31 cellular contexts compared by ENCODE assay signal in the genomic region with DNA sequence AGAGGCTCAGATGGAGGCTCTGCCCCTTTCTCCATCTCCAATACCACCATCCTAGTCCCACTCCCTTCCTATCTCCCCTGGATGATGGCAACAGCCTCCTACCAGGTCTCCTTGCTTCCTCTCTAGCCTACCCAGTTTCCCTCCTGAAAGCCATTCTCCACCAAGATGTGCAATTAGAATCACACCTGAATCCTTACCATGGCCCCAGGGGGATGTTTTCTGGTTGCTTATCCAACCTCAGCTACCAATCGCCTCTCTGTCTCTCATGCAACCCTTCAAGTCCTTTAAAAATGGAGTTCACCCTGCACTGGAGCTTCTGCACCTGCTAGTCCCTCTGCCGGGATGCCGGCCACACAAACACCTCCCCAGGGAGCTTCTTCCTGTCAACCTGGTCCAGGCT. TPM values are rescaled to one million over a fixed set of nuclear protein-coding genes. Genes with fewer than 3 reads are reported as not detected.
DNase-seq lines count a peak whose midpoint lies in the region; ATAC-seq, FAIRE-seq and TF ChIP-seq lines count a peak whose summit lies in the region.
"Had no signal": no experiment of that assay in that cellular context is flagged by ENCODE, and none has a peak within 500 bp of the region (broad histone marks: within the 10 kb centered on the region; RNA-seq: fewer than 3 reads in every experiment).

No MANE protein-coding gene starts in this region.

- H3K4me1 ChIP-seq in K562 (replicated peaks in 1 of 2; ENCODE audit: control insufficient read depth in 2 of 2, insufficient read depth in 2 of 2, low read length in 2 of 2) (peaks cover 13 to 23% of the 10 kb centered on the region in 2 experiments), upper lobe of right lung (peaks cover 14% of the 10 kb centered on the region), gastroesophageal sphincter (peaks cover 2 to 69% (median 14%) of the 10 kb centered on the region in 3 donors), GM23248 (ENCODE audit: insufficient read depth) (peaks cover 3% of the 10 kb centered on the region; the same call in 1 of the 2 replicates)
- H3K4me1 ChIP-seq: uterus had no signal

- no peaks in the 10 kb centered on the region for H3K9me1 ChIP-seq in K562 (ENCODE audit: control insufficient read depth, insufficient read depth, low read length)

- H3K9me3 ChIP-seq in K562 (replicated peaks; ENCODE audit: control insufficient read depth, insufficient read depth, low read depth, low read length) (no peaks in the 10 kb centered on the region), upper lobe of right lung (no peaks in the 10 kb centered on the region), gastroesophageal sphincter (no peaks in the 10 kb centered on the region), GM23248 (ENCODE audit: low read depth) (no peaks in the 10 kb centered on the region)
- H3K9me3 ChIP-seq: esophagus muscularis mucosa, neutrophil, prostate gland, sigmoid colon, uterus had no signal

- no peak overlapping the region for H3K27ac Mint-ChIP-seq in natural killer cell
- H3K27ac Mint-ChIP-seq in natural killer cell treated with Interleukin-12 subunit alpha and Interleukin-12 subunit beta and Interleukin-15 and Interleukin-18, amount 100 ng/mL, for 72 hours, result no peak overlapping the region
- no peak overlapping the region for H3K27ac Mint-ChIP-seq in type B pancreatic cell
- H3K27ac Mint-ChIP-seq: activated naive CD8-positive, alpha-beta T cell; activated T-helper 2 cell treated with anti-CD3 and anti-CD28 coated beads, Interferon-gamma antibody, Interleukin-2, Interleukin-4, amounts not matched to agents 10 μg/mL and 5 μg/mL and 100 μg/mL, durations not matched to agents 14 hours and 24 hours and 36 hours; stimulated activated naive B cell treated with anti-CD40 and anti-IgM and Interleukin-4, amounts not matched to agents 10 μg/mL and 1 μg/mL and 100 μg/mL, for 72 hours had no signal

- no peak for TF ChIP-seq CTCF in natural killer cell (IDR thresholded peaks at IDR 0.05)
- TF ChIP-seq CTCF in K562 (IDR thresholded peaks at IDR 0.05 in 2 of 3, conservative IDR thresholded peaks at IDR 0.05 in 1 of 3; ENCODE audit: insufficient read depth in 2 of 3, low read depth in 1 of 3, low read length in 3 of 3), result no peak
- no peak for TF ChIP-seq CTCF in type B pancreatic cell (conservative IDR thresholded peaks at IDR 0.05)
- TF ChIP-seq CTCF in upper lobe of right lung (IDR thresholded peaks at IDR 0.05), result no peak
- TF ChIP-seq CTCF in gastroesophageal sphincter (IDR thresholded peaks at IDR 0.05), result no peak

- DNase-seq in natural killer cell (no peak), NCI-H2107 (lab: John Stamatoyannopoulos, UW) (peak; percentile 40), K562 (ENCODE audit: extremely low read depth in 1 of 4, low spot score in 3 of 4) (no peak), type B pancreatic cell (ENCODE audit: extremely low spot score, unreplicated experiment) (no peak), upper lobe of right lung (no peak), GM23248 (no peak)
- DNase-seq in natural killer cell treated with Interleukin-12 subunit alpha and Interleukin-12 subunit beta and Interleukin-15 and Interleukin-18, amount 100 ng/mL, for 72 hours (ENCODE audit: low spot score), result no peak
- DNase-seq: activated CD4-positive, alpha-beta T cell treated with anti-CD3 and anti-CD28 coated beads, Interleukin-2, amount 50 U/mL, for 4 hours; aorta; Calu3; central memory CD4-positive, alpha-beta T cell; EL; foreskin keratinocyte; left colon; NCI-H2081 treated with DMSO at 0.1 percent for 48 hours; NCI-H526 treated with DMSO at 0.1 percent for 48 hours; sigmoid colon; stimulated activated naive B cell treated with anti-CD40 and anti-IgM and Interleukin-4, amounts not matched to agents 10 μg/mL and 1 μg/mL and 100 μg/mL, for 72 hours; uterus had no signal

- H3K9ac ChIP-seq in K562 (ENCODE audit: insufficient read depth in 1 of 2, low read depth in 2 of 2, low read length in 2 of 2) (no peak overlapping the region), GM23248 (no peak overlapping the region)

- H3K4me1 Mint-ChIP-seq in natural killer cell (peaks cover 28 to 30% of the 10 kb centered on the region in 2 donors), type B pancreatic cell (ENCODE audit: unreplicated experiment) (peaks cover 7% of the 10 kb centered on the region)
- peaks cover 26 to 32% of the 10 kb centered on the region in 2 donors for H3K4me1 Mint-ChIP-seq in natural killer cell treated with Interleukin-12 subunit alpha and Interleukin-12 subunit beta and Interleukin-15 and Interleukin-18, amount 100 ng/mL, for 72 hours (ENCODE audit: low read depth in 2 of 2)

- WGBS in K562 (ENCODE audit: insufficient coverage, low coverage, missing lambda C conversion rate), result 53% methylated on average over 3 of the region's 3 CpGs
- 86 to 92% methylated on average over 3 of the region's 3 CpGs for WGBS in gastroesophageal sphincter (ENCODE audit: low coverage in 1 of 2), 2 donors
- WGBS in GM23248 (ENCODE audit: low coverage in 1 of 2, low lambda C conversion rate in 2 of 2, missing lambda C conversion rate in 2 of 2), 2 experiments, result 87 to 93% methylated on average over 3 of the region's 3 CpGs

- no peak overlapping the region for H3K4me3 ChIP-seq in K562
- H3K4me3 ChIP-seq in upper lobe of right lung, result no peak overlapping the region
- H3K4me3 ChIP-seq in gastroesophageal sphincter, result no peak overlapping the region
- H3K4me3 ChIP-seq in GM23248, result no peak overlapping the region
- H3K4me3 ChIP-seq: esophagus muscularis mucosa, prostate gland, sigmoid colon, uterus had no signal

- TF ChIP-seq EP300 in K562 (IDR thresholded peaks at IDR 0.05; ENCODE audit: low read length) (no peak), gastroesophageal sphincter (IDR thresholded peaks at IDR 0.05) (no peak)

- H2AFZ ChIP-seq in K562 (ENCODE audit: low read depth, low read length), result no peak overlapping the region
- H2AFZ ChIP-seq in GM23248, result no peak overlapping the region

- H3K4me2 ChIP-seq in K562 (ENCODE audit: insufficient read depth, low read length) (no peak overlapping the region; the same call in 1 of the 2 replicates), GM23248 (ENCODE audit: unreplicated experiment) (no peak overlapping the region)

- TF ChIP-seq RAD21 in K562 (CRISPR knock-in tag; conservative IDR thresholded peaks at IDR 0.05 in 1 of 2, IDR thresholded peaks at IDR 0.05 in 1 of 2), result no peak

- no peaks in the 10 kb centered on the region for H3K9me2 ChIP-seq in GM23248 (ENCODE audit: insufficient read depth)

- no peaks in the 10 kb centered on the region for H3F3A ChIP-seq in GM23248 (ENCODE audit: insufficient read depth)

- no peaks in the 10 kb centered on the region; the same call in 2 of the 3 replicates for H3K79me2 ChIP-seq in K562 (ENCODE audit: control insufficient read depth, insufficient read depth, low read length)
- peaks cover 8% of the 10 kb centered on the region; the same call in 1 of the 2 replicates for H3K79me2 ChIP-seq in GM23248 (ENCODE audit: insufficient read depth)

- intact Hi-C loops in natural killer cell (cut with micrococcal nuclease) (no loop called here), K562 (cut with micrococcal nuclease) (no loop called here), upper lobe of right lung (cut with DNase I) (no loop called here)

- TF ChIP-seq POLR2A in K562 (conservative IDR thresholded peaks at IDR 0.05), result no peak
- no peak for TF ChIP-seq POLR2A in gastroesophageal sphincter (IDR thresholded peaks at IDR 0.05)

- POLR2A ChIA-PET in K562 (lab: Yijun Ruan, JAX), result interaction anchor here (0.6 to 1.4 kb wide), 7 partner anchors 9 to 716 kb away, joined by 3 to 6 read pairs (median 3); no protein-coding TSS in a partner anchor

- H4K20me1 ChIP-seq in K562 (replicated peaks; ENCODE audit: control insufficient read depth, insufficient read depth, low read length) (no peaks in the 10 kb centered on the region; the same call in 1 of the 2 replicates), GM23248 (ENCODE audit: insufficient read depth) (no peaks in the 10 kb centered on the region)

- peaks cover 0 to 2% of the 10 kb centered on the region in 2 donors for H3K27me3 Mint-ChIP-seq in natural killer cell (ENCODE audit: low read depth in 2 of 2)
- no peaks in the 10 kb centered on the region for H3K27me3 Mint-ChIP-seq in natural killer cell treated with Interleukin-12 subunit alpha and Interleukin-12 subunit beta and Interleukin-15 and Interleukin-18, amount 100 ng/mL, for 72 hours
- H3K27me3 Mint-ChIP-seq in type B pancreatic cell, result peaks cover 31% of the 10 kb centered on the region
- H3K27me3 Mint-ChIP-seq: activated naive CD8-positive, alpha-beta T cell had no signal

- no peaks in the 10 kb centered on the region; a peak in 1 of 5 replicates for H3K27me3 ChIP-seq in K562 (ENCODE audit: control insufficient read depth in 2 of 2, insufficient read depth in 2 of 2, low read length in 2 of 2)
- no peaks in the 10 kb centered on the region for H3K27me3 ChIP-seq in upper lobe of right lung
- H3K27me3 ChIP-seq in gastroesophageal sphincter, result no peaks in the 10 kb centered on the region
- H3K27me3 ChIP-seq in GM23248 (replicated peaks; ENCODE audit: insufficient read depth), result no peaks in the 10 kb centered on the region
- H3K27me3 ChIP-seq: esophagus muscularis mucosa, foreskin keratinocyte, sigmoid colon, uterus had no signal

- no peaks in the 10 kb centered on the region for H3K9me3 Mint-ChIP-seq in natural killer cell
- no peaks in the 10 kb centered on the region for H3K9me3 Mint-ChIP-seq in natural killer cell treated with Interleukin-12 subunit alpha and Interleukin-12 subunit beta and Interleukin-15 and Interleukin-18, amount 100 ng/mL, for 72 hours
- no peaks in the 10 kb centered on the region for H3K9me3 Mint-ChIP-seq in type B pancreatic cell
- H3K9me3 Mint-ChIP-seq: activated T-helper 2 cell treated with anti-CD3 and anti-CD28 coated beads, Interferon-gamma antibody, Interleukin-2, Interleukin-4, amounts not matched to agents 10 μg/mL and 5 μg/mL and 100 μg/mL, durations not matched to agents 14 hours and 24 hours and 36 hours; stimulated activated naive B cell treated with anti-CD40 and anti-IgM and Interleukin-4, amounts not matched to agents 10 μg/mL and 1 μg/mL and 100 μg/mL, for 72 hours had no signal

- H3K36me3 Mint-ChIP-seq in natural killer cell, result no peaks in the 10 kb centered on the region
- H3K36me3 Mint-ChIP-seq in natural killer cell treated with Interleukin-12 subunit alpha and Interleukin-12 subunit beta and Interleukin-15 and Interleukin-18, amount 100 ng/mL, for 72 hours, result no peaks in the 10 kb centered on the region
- no peaks in the 10 kb centered on the region for H3K36me3 Mint-ChIP-seq in type B pancreatic cell
- H3K36me3 Mint-ChIP-seq: activated naive CD8-positive, alpha-beta T cell had no signal

- no peak for FAIRE-seq in K562 (lab: Jason Lieb, UNC)
- FAIRE-seq: GM12891, TTC549 had no signal

- H3K36me3 ChIP-seq in K562 (ENCODE audit: control insufficient read depth, insufficient read depth, low read length), result no peaks in the 10 kb centered on the region
- no peaks in the 10 kb centered on the region for H3K36me3 ChIP-seq in upper lobe of right lung
- no peaks in the 10 kb centered on the region for H3K36me3 ChIP-seq in gastroesophageal sphincter
- H3K36me3 ChIP-seq in GM23248 (ENCODE audit: low read depth), result no peaks in the 10 kb centered on the region
- H3K36me3 ChIP-seq: esophagus muscularis mucosa, neutrophil, prostate gland, sigmoid colon, uterus had no signal

- CTCF ChIA-PET in K562 (lab: Yijun Ruan, JAX; ENCODE audit: low intra/inter-chr PET ratio), result no interaction called here

- ATAC-seq in natural killer cell (no peak), K562 (no peak), upper lobe of right lung (no peak), gastroesophageal sphincter (no peak)
- no peak for ATAC-seq in natural killer cell treated with Interleukin-12 subunit alpha and Interleukin-12 subunit beta and Interleukin-15 and Interleukin-18, amount 100 ng/mL, for 72 hours
- ATAC-seq: foreskin keratinocyte; left colon; stimulated activated naive B cell treated with anti-CD40 and anti-IgM and Interleukin-4, amounts not matched to agents 10 μg/mL and 1 μg/mL and 100 μg/mL, for 72 hours had no signal

- in situ Hi-C loops in K562 (cut with MboI), result no loop called here
- in situ Hi-C loops in GM23248 (cut with MboI), result no loop called here

- peak overlapping the region; percentile 25 for H3K4me3 Mint-ChIP-seq in natural killer cell
- no peak overlapping the region for H3K4me3 Mint-ChIP-seq in natural killer cell treated with Interleukin-12 subunit alpha and Interleukin-12 subunit beta and Interleukin-15 and Interleukin-18, amount 100 ng/mL, for 72 hours
- peak overlapping the region; percentile 13 for H3K4me3 Mint-ChIP-seq in type B pancreatic cell
- H3K4me3 Mint-ChIP-seq: activated naive CD8-positive, alpha-beta T cell; stimulated activated naive B cell treated with anti-CD40 and anti-IgM and Interleukin-4, amounts not matched to agents 10 μg/mL and 1 μg/mL and 100 μg/mL, for 72 hours had no signal

- H3K27ac ChIP-seq in K562 (ENCODE audit: extremely low read depth, low read depth, low read length) (no peak overlapping the region), upper lobe of right lung (no peak overlapping the region), gastroesophageal sphincter (no peak overlapping the region), GM23248 (no peak overlapping the region)
- H3K27ac ChIP-seq: C4-2B, foreskin keratinocyte, neutrophil, prostate gland, RWPE1, sigmoid colon, uterus had no signal

- no TSS peak for BruUV-seq in K562 (replicated peaks; lab: Mats Ljungman, UMichigan)

RNA-seq across cellular contexts. Expression of gene RCAN1, which starts 2.9 kb away (rescaled TPM):
- 1 to 10 TPM; 6.7 to 8.9 (median 8.2) TPM for total RNA-seq in natural killer cell
- 10 to 100 TPM; 10.1 to 11.5 TPM for total RNA-seq in natural killer cell treated with Interleukin-12 subunit alpha and Interleukin-12 subunit beta and Interleukin-15 and Interleukin-18, amount 100 ng/mL, for 72 hours
- total RNA-seq in K562 (2011; cell fraction: chromatin; rRNA removed; ENCODE audit: low replicate concordance), result 6.1 and 7.8 TPM in 2 replicates
- total RNA-seq in K562 (2011; cell fraction: nucleolus; rRNA removed), result 3.8 and 4.2 TPM in 2 replicates
- total RNA-seq in K562 (2011; cell fraction: nucleoplasm; rRNA removed), result 6.6 and 7.6 TPM in 2 replicates
- 11.9 TPM in 2 replicates for total RNA-seq in K562 (2014; rRNA removed)
- 16.5 and 16.9 TPM in 2 replicates for total RNA-seq in K562 (2014; rRNA removed; fragmentation: Illumina TruSeq; extraction: Trizol)
- 12.3 and 14.7 TPM in 2 replicates for total RNA-seq in K562 (2015; rRNA removed; fragmentation: Illumina TruSeq; extraction: Trizol)
- 14.0 and 15.5 TPM in 2 replicates for total RNA-seq in K562 (2021)
- 5.3 and 9.9 TPM in 2 replicates for polyA plus RNA-seq in K562 (2011; rRNA removed)
- 2.7 and 3.8 TPM in 2 replicates for polyA plus RNA-seq in K562 (2011; cell fraction: cytosol; rRNA removed)
- 2.2 and 2.9 TPM in 2 replicates for polyA plus RNA-seq in K562 (2011; cell fraction: nucleus; rRNA removed)
- 14.3 and 25.6 TPM in 2 replicates for polyA plus RNA-seq in K562 (2012)
- polyA plus RNA-seq in K562 (2014; fragmentation: Illumina TruSeq; extraction: Trizol), result 13.4 and 14.9 TPM in 2 replicates
- 1 to 10 TPM; 4.4 to 6.1 TPM for polyA plus RNA-seq in K562 (2014; fragmentation: Nextera tagmentation; extraction: Ambion mirVana)
- 12.3 and 15.0 TPM in 2 replicates for polyA plus RNA-seq in K562 (2014; rRNA removed)
- polyA minus RNA-seq in K562 (2011; rRNA and poly(A)+ RNA removed), result 8.1 and 11.2 TPM in 2 replicates
- polyA minus RNA-seq in K562 (2011; cell fraction: cytosol; rRNA and poly(A)+ RNA removed), result 3.4 and 5.2 TPM in 2 replicates
- polyA minus RNA-seq in K562 (2011; cell fraction: nucleus; rRNA and poly(A)+ RNA removed), result 2.7 and 3.3 TPM in 2 replicates
- 13.4 and 16.5 TPM in 2 replicates for total RNA-seq in type B pancreatic cell (ENCODE audit: low replicate concordance)
- 26.9 TPM for total RNA-seq in upper lobe of right lung
- total RNA-seq in gastroesophageal sphincter, result 10 to 100 TPM; 32.1 to 58.6 (median 42.2) TPM
- total RNA-seq in GM23248 (2014; rRNA removed; shearing (Covaris generic)), result 65.9 and 74.1 TPM in 2 replicates
- 76.3 and 77.3 TPM in 2 replicates for polyA plus RNA-seq in GM23248 (2016; fragmentation: Nextera tagmentation; extraction: Ambion mirVana)

RNA-seq across cellular contexts. Expression of gene CLIC6, which starts 56.7 kb away (rescaled TPM):
- total RNA-seq in natural killer cell (not detected), K562 (2014; rRNA removed) (not detected in 2 replicates), K562 (2014; rRNA removed; fragmentation: Illumina TruSeq; extraction: Trizol) (not detected in 2 replicates), K562 (2015; rRNA removed; fragmentation: Illumina TruSeq; extraction: Trizol) (not detected in 2 replicates), K562 (2021) (not detected in 2 replicates), type B pancreatic cell (ENCODE audit: low replicate concordance) (6.2 and 17.6 TPM in 2 replicates), upper lobe of right lung (12.3 TPM), gastroesophageal sphincter (1 to 10 TPM in 1 of 4 donors, under 1 TPM in 3; 0.54 to 4.6 (median 0.66) TPM)
- under 1 TPM; 0.45 to 0.50 TPM for total RNA-seq in natural killer cell treated with Interleukin-12 subunit alpha and Interleukin-12 subunit beta and Interleukin-15 and Interleukin-18, amount 100 ng/mL, for 72 hours
- total RNA-seq in K562 (2011; cell fraction: chromatin; rRNA removed; ENCODE audit: low replicate concordance), result not detected in 2 replicates
- not detected in 2 replicates for total RNA-seq in K562 (2011; cell fraction: nucleolus; rRNA removed)
- not detected in 2 replicates for total RNA-seq in K562 (2011; cell fraction: nucleoplasm; rRNA removed)
- polyA plus RNA-seq in K562 (2011; rRNA removed) (not detected in 2 replicates), K562 (2014; fragmentation: Illumina TruSeq; extraction: Trizol) (not detected in 2 replicates), K562 (2014; fragmentation: Nextera tagmentation; extraction: Ambion mirVana) (not detected), K562 (2014; rRNA removed) (not detected in 2 replicates), GM23248 (2016; fragmentation: Nextera tagmentation; extraction: Ambion mirVana) (0.08 TPM in 1 of 2 replicates, not detected in the other)
- polyA plus RNA-seq in K562 (2011; cell fraction: cytosol; rRNA removed), result not detected in 2 replicates
- not detected in 2 replicates for polyA plus RNA-seq in K562 (2011; cell fraction: nucleus; rRNA removed)
- 0.01 TPM in 1 of 2 replicates, not detected in the other for polyA plus RNA-seq in K562 (2012)
- not detected in 2 replicates for polyA minus RNA-seq in K562 (2011; rRNA and poly(A)+ RNA removed)
- polyA minus RNA-seq in K562 (2011; cell fraction: cytosol; rRNA and poly(A)+ RNA removed), result not detected in 2 replicates
- not detected in 2 replicates for polyA minus RNA-seq in K562 (2011; cell fraction: nucleus; rRNA and poly(A)+ RNA removed)
- not detected in 2 replicates for total RNA-seq in GM23248 (2014; rRNA removed; shearing (Covaris generic))
- total RNA-seq: LHCN-M2, SK-MEL-5 had no signal
